In genomic region chr13:32455594-32455903, GRCh38 we compare ENCODE assay signal across 1 cellular context.
TF ChIP-seq lines count a peak whose summit lies in the region.

No MANE protein-coding gene starts in this region.

TF ChIP-seq in HepG2, 621 proteins besides CTCF, POLR2A, EP300 and RAD21 (continued from another document and continues in another):
- no peak for TF ChIP-seq FOXJ3 (CRISPR knock-in tag; IDR thresholded peaks at IDR 0.05; ENCODE audit: borderline replicate concordance)
- no peak for TF ChIP-seq TEAD3 (CRISPR knock-in tag; optimal IDR thresholded peaks at IDR 0.05; ENCODE audit: borderline replicate concordance)
- TF ChIP-seq MATR3 (CRISPR knock-in tag; IDR thresholded peaks at IDR 0.05): no peak
- no peak for TF ChIP-seq TEAD2 (CRISPR knock-in tag; IDR thresholded peaks at IDR 0.05)
- TF ChIP-seq ZC3H13 (CRISPR knock-in tag; IDR thresholded peaks at IDR 0.05): no peak
- TF ChIP-seq SP1 (IDR thresholded peaks at IDR 0.05): no peak
- TF ChIP-seq SP1 (CRISPR knock-in tag; IDR thresholded peaks at IDR 0.05): no peak
- no peak for TF ChIP-seq MAF1 (CRISPR knock-in tag; IDR thresholded peaks at IDR 0.05; ENCODE audit: borderline replicate concordance)
- TF ChIP-seq JUND (CRISPR knock-in tag; IDR thresholded peaks at IDR 0.05): no peak
- no peak for TF ChIP-seq ZSCAN22 (CRISPR knock-in tag; IDR thresholded peaks at IDR 0.05)
- no peak for TF ChIP-seq ZNF704 (CRISPR knock-in tag; IDR thresholded peaks at IDR 0.05; ENCODE audit: borderline replicate concordance)
- no peak for TF ChIP-seq ZBTB39 (CRISPR knock-in tag; IDR thresholded peaks at IDR 0.05)
- no peak for TF ChIP-seq ZBTB3 (CRISPR knock-in tag; IDR thresholded peaks at IDR 0.05; ENCODE audit: borderline replicate concordance, low read depth)
- TF ChIP-seq POLR2AphosphoS2 (IDR thresholded peaks at IDR 0.05; ENCODE audit: low read depth, low read length): no peak
- no peak for TF ChIP-seq HES4 (CRISPR knock-in tag; IDR thresholded peaks at IDR 0.05; ENCODE audit: borderline replicate concordance)
- TF ChIP-seq ZNF749 (CRISPR knock-in tag; IDR thresholded peaks at IDR 0.05; ENCODE audit: borderline replicate concordance): no peak
- TF ChIP-seq ZNF619 (CRISPR knock-in tag; IDR thresholded peaks at IDR 0.05): no peak
- 0 out of 2 replicates have a peak, but pooled peaks have one; percentile 45 for TF ChIP-seq ZNF354B (CRISPR knock-in tag; IDR thresholded peaks at IDR 0.05)
- no peak for TF ChIP-seq IKZF4 (CRISPR knock-in tag; IDR thresholded peaks at IDR 0.05; ENCODE audit: borderline replicate concordance, low read depth, not compliant biosample characterization)
- peak; percentile 8; the same call in 1 of the 2 replicates for TF ChIP-seq KDM2A (CRISPR knock-in tag; IDR thresholded peaks at IDR 0.05; ENCODE audit: borderline replicate concordance, low read depth)
- no peak for TF ChIP-seq ZNF276 (CRISPR knock-in tag; IDR thresholded peaks at IDR 0.05; ENCODE audit: low read depth)
- no peak for TF ChIP-seq MTF2 (CRISPR knock-in tag; IDR thresholded peaks at IDR 0.05; ENCODE audit: borderline replicate concordance)
- no peak for TF ChIP-seq POGZ (CRISPR knock-in tag; IDR thresholded peaks at IDR 0.05)
- TF ChIP-seq RFX3 (CRISPR knock-in tag; IDR thresholded peaks at IDR 0.05): no peak
- no peak for TF ChIP-seq TFDP2 (CRISPR knock-in tag; IDR thresholded peaks at IDR 0.05)
- TF ChIP-seq ZNF557 (CRISPR knock-in tag; IDR thresholded peaks at IDR 0.05): no peak
- no peak for TF ChIP-seq CREBL2 (CRISPR knock-in tag; IDR thresholded peaks at IDR 0.05; ENCODE audit: borderline replicate concordance)
- no peak for TF ChIP-seq IRF1 (CRISPR knock-in tag; IDR thresholded peaks at IDR 0.05; ENCODE audit: low read depth)
- TF ChIP-seq NONO (IDR thresholded peaks at IDR 0.05): no peak
- no peak for TF ChIP-seq NONO (CRISPR knock-in tag; conservative IDR thresholded peaks at IDR 0.05)
- TF ChIP-seq HMGXB4 (CRISPR knock-in tag; IDR thresholded peaks at IDR 0.05; ENCODE audit: borderline replicate concordance in 1 of 2, low read depth in 1 of 2): 0 out of 4 replicates have a peak, but pooled peaks of 1 of the 2 experiments have one; percentile 1
- TF ChIP-seq ZNF180 (CRISPR knock-in tag; IDR thresholded peaks at IDR 0.05; ENCODE audit: borderline replicate concordance, low read depth): 0 out of 2 replicates have a peak, but pooled peaks have one; percentile 56
- no peak; the same call in 1 of the 2 replicates for TF ChIP-seq MEF2D (CRISPR knock-in tag; IDR thresholded peaks at IDR 0.05)
- TF ChIP-seq RFX5 (IDR thresholded peaks at IDR 0.05; ENCODE audit: low read depth, low read length): no peak
- no peak for TF ChIP-seq JUNB (CRISPR knock-in tag; IDR thresholded peaks at IDR 0.05; ENCODE audit: borderline replicate concordance)
- 0 out of 2 replicates have a peak, but pooled peaks have one; percentile 1 for TF ChIP-seq ZNF160 (CRISPR knock-in tag; IDR thresholded peaks at IDR 0.05)
- no peak for TF ChIP-seq TFAP4 (IDR thresholded peaks at IDR 0.05; ENCODE audit: borderline replicate concordance, low read depth)
- no peak for TF ChIP-seq ZNF646 (CRISPR knock-in tag; IDR thresholded peaks at IDR 0.05)
- TF ChIP-seq ZFP91 (CRISPR knock-in tag; IDR thresholded peaks at IDR 0.05; ENCODE audit: borderline replicate concordance): peak; percentile 33; the same call in 1 of the 2 replicates
- TF ChIP-seq SALL1 (CRISPR knock-in tag; IDR thresholded peaks at IDR 0.05): 0 out of 2 replicates have a peak, but pooled peaks have one; percentile 27
- 0 out of 2 replicates have a peak, but pooled peaks have one; percentile 48 for TF ChIP-seq ZNF432 (CRISPR knock-in tag; IDR thresholded peaks at IDR 0.05; ENCODE audit: borderline replicate concordance)
- no peak for TF ChIP-seq GATAD1 (CRISPR knock-in tag; IDR thresholded peaks at IDR 0.05)
- TF ChIP-seq KDM3A (CRISPR knock-in tag; IDR thresholded peaks at IDR 0.05; ENCODE audit: low read depth): no peak
